Comparison of ENCODE assay signal across 12 cellular contexts in genomic region chr18:285817-286216, GRCh38.
"Had no signal": no experiment of that assay in that cellular context is flagged by ENCODE, and none has a peak within 500 bp of the region (broad histone marks: within the 10 kb centered on the region; RNA-seq: fewer than 3 reads in every experiment).

No MANE protein-coding gene starts in this region.

- H3K4me1 ChIP-seq: SJCRH30 had no signal

- H3K36me3 ChIP-seq: SJCRH30 had no signal

- H3K9me3 ChIP-seq: SJCRH30 had no signal

- DNase-seq: NCI-H1048, NCI-H1105 treated with DMSO at 0.1 percent for 48 hours, NCI-H1417 treated with DMSO at 0.1 percent for 48 hours, NCI-H146, NCI-H2107, NCI-H2227 treated with DMSO at 0.1 percent for 48 hours, NCI-H526 treated with DMSO at 0.1 percent for 48 hours, SHP77 treated with DMSO at 0.1 percent for 48 hours had no signal

- H3K4me3 ChIP-seq: SJCRH30 had no signal

- H3K27ac ChIP-seq: HL-60, KMS-11, SJCRH30 had no signal

- H3K4me2 ChIP-seq: KMS-11 had no signal

- ATAC-seq: Right ventricle myocardium inferior had no signal

- H3K9ac ChIP-seq: KMS-11 had no signal

- H3K27me3 ChIP-seq: SJCRH30 had no signal
